Comparison of ENCODE assay signal across 8 cellular contexts in the genomic region with DNA sequence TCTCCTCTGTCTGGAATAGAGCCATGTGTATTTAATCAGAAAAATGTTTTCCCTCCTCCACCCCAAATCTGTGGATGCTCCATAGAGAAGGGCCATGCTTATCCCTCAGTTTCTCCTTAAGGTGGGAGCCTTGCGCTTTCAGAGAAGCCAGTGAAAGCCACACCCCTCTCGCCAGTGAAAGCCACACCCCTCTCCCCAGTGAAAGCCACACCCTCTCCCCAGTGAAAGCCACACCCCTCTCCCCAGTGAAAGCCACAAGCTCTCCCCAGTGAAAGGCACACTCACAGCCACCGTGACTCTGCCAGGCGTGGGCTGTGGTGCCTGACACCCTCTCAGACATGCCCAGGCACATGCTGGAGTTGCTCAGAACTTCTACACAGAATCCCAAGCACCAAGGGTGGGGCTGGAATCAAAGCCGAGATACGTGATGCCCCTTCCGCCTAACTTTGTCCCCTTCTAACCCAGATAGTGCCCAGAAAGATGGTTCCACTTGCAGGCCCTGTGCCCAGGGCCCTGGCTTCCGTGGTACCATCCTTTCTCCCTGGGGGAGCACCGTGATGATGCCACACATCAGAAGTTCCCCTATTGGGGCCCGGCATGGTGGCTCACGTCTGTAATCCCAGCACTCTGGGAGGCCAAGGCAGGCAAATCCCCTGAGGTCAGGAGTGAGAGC. TPM values are rescaled to one million over a fixed set of nuclear protein-coding genes. Genes with fewer than 3 reads are reported as not detected.
A peak's percentile ranks its signal among the peaks of the same experiment; 100 is the strongest.
DNase-seq lines count a peak whose midpoint lies in the region; ATAC-seq, FAIRE-seq and TF ChIP-seq lines count a peak whose summit lies in the region.

No MANE protein-coding gene starts in this region.

- no peak for TF ChIP-seq CTCF in activated CD8-positive, alpha-beta T cell treated with anti-CD3 and anti-CD28 coated beads for 36 hours (IDR thresholded peaks at IDR 0.05)
- no peak for TF ChIP-seq CTCF in epithelial cell of esophagus (IDR thresholded peaks at IDR 0.05; ENCODE audit: insufficient read depth, low read depth, low read length, missing control alignments)

- H3K4me1 Mint-ChIP-seq in activated CD8-positive, alpha-beta T cell treated with anti-CD3 and anti-CD28 coated beads for 36 hours (ENCODE audit: low read depth) = peaks cover 53% of the 10 kb centered on the region

- DNase-seq in AG08396 (ENCODE audit: low spot score) (peak; percentile 58), GM19239 (ENCODE audit: insufficient read length, low spot score) (no peak), NCI-H2171 (lab: John Stamatoyannopoulos, UW) (peak; percentile 42), epithelial cell of esophagus (ENCODE audit: low read depth) (peak; percentile 99), sciatic nerve (ENCODE audit: low spot score) (no peak), SKM-1 treated with dmso at 0.1 percent for 144 hours (lab: John Stamatoyannopoulos, UW; ENCODE audit: unreplicated experiment) (no peak)
- peak; percentile 92 for DNase-seq in activated CD8-positive, alpha-beta T cell treated with anti-CD3 and anti-CD28 coated beads for 36 hours

- CTCF ChIA-PET in activated CD8-positive, alpha-beta T cell treated with anti-CD3 and anti-CD28 coated beads for 36 hours (lab: Charles Lee) = interaction anchor here (0.5 to 6.1 kb wide), 26 partner anchors 9 to 1374 kb away, joined by 3 to 56 read pairs (median 5); a partner anchor contains a TSS

- H3K9me3 Mint-ChIP-seq in activated CD8-positive, alpha-beta T cell treated with anti-CD3 and anti-CD28 coated beads for 36 hours = no peaks in the 10 kb centered on the region

- peak overlapping the region; percentile 3 for H3K4me3 Mint-ChIP-seq in activated CD8-positive, alpha-beta T cell treated with anti-CD3 and anti-CD28 coated beads for 36 hours

- intact Hi-C loops in activated CD8-positive, alpha-beta T cell treated with anti-CD3 and anti-CD28 coated beads for 36 hours (cut with micrococcal nuclease) = no loop called here
- intact Hi-C loops in sciatic nerve (cut with DNase I) = no loop called here

- peak; percentile 79 for ATAC-seq in activated CD8-positive, alpha-beta T cell treated with anti-CD3 and anti-CD28 coated beads for 36 hours
- peak; percentile 48 for ATAC-seq in sciatic nerve
- no peak for ATAC-seq in GM19452 (IDR thresholded peaks at IDR 0.05; ENCODE audit: unreplicated experiment)

- peak; percentile 96 for FAIRE-seq in GM19239 (lab: Jason Lieb, UNC)

- H3K27me3 Mint-ChIP-seq in activated CD8-positive, alpha-beta T cell treated with anti-CD3 and anti-CD28 coated beads for 36 hours = no peaks in the 10 kb centered on the region

- H3K4me3 ChIP-seq in epithelial cell of esophagus (ENCODE audit: low read length) = no peak overlapping the region

- H3K27ac Mint-ChIP-seq in activated CD8-positive, alpha-beta T cell treated with anti-CD3 and anti-CD28 coated beads for 36 hours = peak overlapping the region; percentile 92

- H3K36me3 Mint-ChIP-seq in activated CD8-positive, alpha-beta T cell treated with anti-CD3 and anti-CD28 coated beads for 36 hours (ENCODE audit: low read depth) = no peaks in the 10 kb centered on the region

- POLR2A ChIA-PET in activated CD8-positive, alpha-beta T cell treated with anti-CD3 and anti-CD28 coated beads for 36 hours (lab: Charles Lee) = interaction anchor here (0.8 to 1.4 kb wide), 7 partner anchors 9 to 50 kb away, joined by 3 to 7 read pairs (median 3); no protein-coding TSS in a partner anchor

RNA-seq across cellular contexts. Expression of a gene that starts 16.5 kb away (rescaled TPM):
- 10 to 100 TPM; 26.8 to 27.3 TPM for total RNA-seq in activated CD8-positive, alpha-beta T cell treated with anti-CD3 and anti-CD28 coated beads for 36 hours
- total RNA-seq in sciatic nerve = 33.7 TPM

Comparison
In these comparisons a context has a peak if more than half of its experiments do, and no peak if none do; other contexts are left out.
1. DNase-seq: peak in AG08396 (single experiment), NCI-H2171 (single experiment), activated CD8-positive, alpha-beta T cell treated with anti-CD3 and anti-CD28 coated beads for 36 hours (single experiment) and epithelial cell of esophagus (single experiment); none in GM19239 (single experiment), sciatic nerve (single experiment) and SKM-1 treated with dmso at 0.1 percent for 144 hours (single experiment).